ENCODE assay signal across 9 cellular contexts in the genomic region with DNA sequence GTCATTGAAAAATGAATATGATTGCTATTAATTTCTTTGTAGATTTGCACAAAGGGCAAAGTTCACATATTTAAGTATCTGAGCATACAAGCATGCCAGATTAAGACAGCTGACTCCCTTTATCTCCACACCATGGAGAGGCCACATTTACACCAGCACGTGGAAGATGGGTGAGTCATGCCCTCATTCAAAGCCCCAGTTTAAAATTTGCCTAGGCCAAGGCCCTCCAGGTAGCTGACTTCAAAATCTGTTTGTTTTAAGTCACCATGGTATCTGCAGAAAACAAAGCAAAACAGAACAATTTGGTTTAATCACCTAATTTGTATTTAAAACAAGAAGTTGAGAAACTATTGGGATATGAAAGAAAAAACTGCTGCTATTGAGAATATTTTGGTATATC.
A peak's percentile ranks its signal among the peaks of the same experiment; 100 is the strongest.
DNase-seq lines count a peak whose midpoint lies in the region; ATAC-seq and TF ChIP-seq lines count a peak whose summit lies in the region.
"Had no signal": no experiment of that assay in that cellular context is flagged by ENCODE, and none has a peak within 500 bp of the region (broad histone marks: within the 10 kb centered on the region; RNA-seq: fewer than 3 reads in every experiment).

No MANE protein-coding gene starts in this region.

- POLR2A ChIA-PET in CD4-positive, alpha-beta memory T cell (lab: Charles Lee; ENCODE audit: partially characterized antibody) = no interaction called here

- H3K27me3 Mint-ChIP-seq in CD4-positive, alpha-beta memory T cell = no peaks in the 10 kb centered on the region

- CTCF ChIA-PET in CD4-positive, alpha-beta memory T cell (lab: Charles Lee; ENCODE audit: partially characterized antibody) = interaction anchor here (1.6 kb wide), 1 partner anchor 112 kb away, joined by 3 read pairs; no protein-coding TSS in a partner anchor

- 18% methylated on average over 1 of the region's 1 CpG for WGBS in right cardiac atrium
- 15% methylated on average over 1 of the region's 1 CpG for WGBS in tibial nerve, 2 donors

- no peaks in the 10 kb centered on the region for H3K36me3 ChIP-seq in CD4-positive, alpha-beta memory T cell (ENCODE audit: insufficient read depth, low read length)
- peaks cover 0 to under 1% (median 0%) of the 10 kb centered on the region in 3 donors for H3K36me3 ChIP-seq in tibial nerve
- H3K36me3 ChIP-seq: SJSA1 had no signal

- TF ChIP-seq CTCF in tibial nerve (IDR thresholded peaks at IDR 0.05) = no peak

- no peak overlapping the region for H3K4me3 ChIP-seq in CD4-positive, alpha-beta memory T cell (ENCODE audit: low read length in 2 of 2)
- no peak overlapping the region for H3K4me3 ChIP-seq in right cardiac atrium (ENCODE audit: low read length)
- H3K4me3 ChIP-seq in tibial nerve = no peak overlapping the region
- H3K4me3 ChIP-seq: SJSA1 had no signal

- H3K27ac Mint-ChIP-seq in CD4-positive, alpha-beta memory T cell = peak overlapping the region in 3 of 7 donors; percentile 11 to 37 (median 32)

- no peaks in the 10 kb centered on the region for H3K9me3 Mint-ChIP-seq in CD4-positive, alpha-beta memory T cell

- peak in 3 of 5 donors; percentile 8 to 49 (median 21) for DNase-seq in CD4-positive, alpha-beta memory T cell
- DNase-seq in RPMI8226 = peak; percentile 10
- DNase-seq in right cardiac atrium = no peak
- no peak for DNase-seq in NCI-H1092 treated with DMSO at 0.1 percent for 48 hours (lab: John Stamatoyannopoulos, UW)
- no peak for DNase-seq in tibial nerve (ENCODE audit: low spot score in 2 of 2)
- no peak for DNase-seq in globus pallidus (ENCODE audit: low spot score)

- peaks cover 40 to 41% of the 10 kb centered on the region in 2 donors for H3K36me3 Mint-ChIP-seq in CD4-positive, alpha-beta memory T cell

- no peak for TF ChIP-seq EP300 in tibial nerve (IDR thresholded peaks at IDR 0.05)

- H3K27ac ChIP-seq in CD4-positive, alpha-beta memory T cell (ENCODE audit: low read depth, low read length) = no peak overlapping the region
- H3K27ac ChIP-seq in right cardiac atrium (ENCODE audit: low read length) = no peak overlapping the region
- H3K27ac ChIP-seq in tibial nerve = no peak overlapping the region
- H3K27ac ChIP-seq: SJSA1 had no signal

- intact Hi-C loops in CD4-positive, alpha-beta memory T cell (cut with micrococcal nuclease) = no loop called here
- intact Hi-C loops in right cardiac atrium (cut with DNase I) = no loop called here

- H3K4me3 Mint-ChIP-seq in CD4-positive, alpha-beta memory T cell = no peak overlapping the region

- no peaks in the 10 kb centered on the region for H3K27me3 ChIP-seq in CD4-positive, alpha-beta memory T cell (ENCODE audit: insufficient read depth, low read length)
- H3K27me3 ChIP-seq in right cardiac atrium (ENCODE audit: control insufficient read depth, insufficient read depth) (no peaks in the 10 kb centered on the region), tibial nerve (no peaks in the 10 kb centered on the region)
- H3K27me3 ChIP-seq: SJSA1 had no signal

- no peak for TF ChIP-seq POLR2A in tibial nerve (IDR thresholded peaks at IDR 0.05)

- H3K4me1 Mint-ChIP-seq in CD4-positive, alpha-beta memory T cell = peaks cover 0 to 13% (median 8%) of the 10 kb centered on the region in 4 donors

- ATAC-seq in GM21786 (IDR thresholded peaks at IDR 0.05; ENCODE audit: unreplicated experiment) = peak; percentile 52
- peak; percentile 61 to 73 for ATAC-seq in right cardiac atrium
- no peak for ATAC-seq in HG03442 (IDR thresholded peaks at IDR 0.05; ENCODE audit: unreplicated experiment)

- peaks cover 9% of the 10 kb centered on the region for H3K4me1 ChIP-seq in CD4-positive, alpha-beta memory T cell (ENCODE audit: insufficient read depth, low read length)
- H3K4me1 ChIP-seq in right cardiac atrium (ENCODE audit: control insufficient read depth, insufficient read depth, low read length) (peaks cover 3% of the 10 kb centered on the region), tibial nerve (peaks cover 0 to 44% (median 6%) of the 10 kb centered on the region in 4 donors)

- H3K9me3 ChIP-seq in CD4-positive, alpha-beta memory T cell (ENCODE audit: control insufficient read depth in 1 of 2, low read length in 2 of 2) = no peaks in the 10 kb centered on the region
- no peaks in the 10 kb centered on the region for H3K9me3 ChIP-seq in right cardiac atrium (ENCODE audit: control insufficient read depth, low read length)
- no peaks in the 10 kb centered on the region for H3K9me3 ChIP-seq in tibial nerve
- H3K9me3 ChIP-seq: SJSA1 had no signal

Comparison
In these comparisons a context has a peak if more than half of its experiments do, and no peak if none do; other contexts are left out.
1. DNase-seq: peak in CD4-positive, alpha-beta memory T cell (3 of 5) and RPMI8226 (single experiment); none in right cardiac atrium (0 of 3), NCI-H1092 treated with DMSO at 0.1 percent for 48 hours (single experiment), tibial nerve (0 of 2) and globus pallidus (single experiment).